In genomic region chr15:74616020-74616939, GRCh38 we compare ENCODE assay signal across 1 cellular context.
A peak's percentile ranks its signal among the peaks of the same experiment; 100 is the strongest.
TF ChIP-seq lines count a peak whose summit lies in the region.

No MANE protein-coding gene starts in this region.

TF ChIP-seq in SK-N-SH, 30 proteins besides CTCF, POLR2A, EP300 and RAD21 (continued from another document):
- TF ChIP-seq REST (IDR thresholded peaks at IDR 0.05; ENCODE audit: low read depth, low read length) = no peak
- peak; percentile 30; the same call in 1 of the 2 replicates for TF ChIP-seq ELF1 (IDR thresholded peaks at IDR 0.05)
- 0 out of 2 replicates have a peak, but pooled peaks have one; percentile 38 for TF ChIP-seq MXI1 (IDR thresholded peaks at IDR 0.05; ENCODE audit: low read depth, low read length)
